ENCODE assay signal across 8 cellular contexts in genomic region chr4:42519803-42520417, GRCh38.
DNase-seq lines count a peak whose midpoint lies in the region; ATAC-seq and TF ChIP-seq lines count a peak whose summit lies in the region.

No MANE protein-coding gene starts in this region.

- no peak overlapping the region for H2AFZ ChIP-seq in fibroblast of lung (ENCODE audit: low read length)

- ATAC-seq in GM21529 (IDR thresholded peaks at IDR 0.05; ENCODE audit: unreplicated experiment) (peak; percentile 61), omental fat pad (ENCODE audit: low FRiP score) (no peak)

- DNase-seq in DMS 273 (lab: John Stamatoyannopoulos, UW; ENCODE audit: unreplicated experiment) (peak; percentile 63), DMS 273 treated with DMSO at 0.1 percent for 48 hours (lab: John Stamatoyannopoulos, UW) (no peak), NCI-H187 treated with DMSO at 0.1 percent for 48 hours (lab: John Stamatoyannopoulos, UW) (peak; percentile 4), fibroblast of lung (ENCODE audit: low read depth in 2 of 2) (peak; percentile 21 to 67), omental fat pad (ENCODE audit: low spot score) (peak; percentile 36), DMS153 (lab: John Stamatoyannopoulos, UW) (no peak)
- DNase-seq in activated CD4-positive, alpha-beta T cell treated with anti-CD3 and anti-CD28 coated beads, Interleukin-2, amount 50 U/mL, for 48 hours: peak; percentile 25 to 45

- no peaks in the 10 kb centered on the region for H3K27me3 ChIP-seq in fibroblast of lung (ENCODE audit: control insufficient read depth, insufficient read depth, low read length)

- H3K4me3 ChIP-seq in fibroblast of lung (replicated peaks in 1 of 4; ENCODE audit: control extremely low read depth in 1 of 4, insufficient read depth in 1 of 4, low read depth in 3 of 4, low read length in 4 of 4): no peak overlapping the region

- TF ChIP-seq CTCF in fibroblast of lung (conservative IDR thresholded peaks at IDR 0.05 in 1 of 2, IDR thresholded peaks at IDR 0.05 in 1 of 2; ENCODE audit: low read depth in 1 of 2, low read length in 2 of 2) (peak; percentile 43 to 57), omental fat pad (IDR thresholded peaks at IDR 0.05) (no peak)

- H4K20me1 ChIP-seq in fibroblast of lung (ENCODE audit: control insufficient read depth, extremely low read depth, insufficient read depth, low read length): no peaks in the 10 kb centered on the region

- no peak overlapping the region for H3K27ac ChIP-seq in fibroblast of lung (ENCODE audit: insufficient read depth, low read length)

- no peaks in the 10 kb centered on the region for H3K9me3 ChIP-seq in fibroblast of lung (ENCODE audit: control insufficient read depth, insufficient read depth, low read depth, low read length)

- no peak overlapping the region for H3K9ac ChIP-seq in fibroblast of lung (ENCODE audit: insufficient read depth, low read length)

- H3K79me2 ChIP-seq in fibroblast of lung (ENCODE audit: control insufficient read depth, insufficient read depth, low read length): no peaks in the 10 kb centered on the region

- H3K36me3 ChIP-seq in fibroblast of lung (ENCODE audit: control insufficient read depth, insufficient read depth, low read length): no peaks in the 10 kb centered on the region

- no peak overlapping the region for H3K4me2 ChIP-seq in fibroblast of lung (ENCODE audit: extremely low read depth, insufficient read depth, low read length)

- H3K4me1 ChIP-seq in fibroblast of lung (ENCODE audit: control insufficient read depth, extremely low read depth, insufficient read depth, low read length): no peaks in the 10 kb centered on the region

Comparison
In these comparisons a context has a peak if more than half of its experiments do, and no peak if none do; other contexts are left out.
1. DNase-seq: peak in DMS 273 (single experiment), NCI-H187 treated with DMSO at 0.1 percent for 48 hours (single experiment), activated CD4-positive, alpha-beta T cell treated with anti-CD3 and anti-CD28 coated beads, Interleukin-2, amount 50 U/mL, for 48 hours (2 of 2), fibroblast of lung (2 of 2) and omental fat pad (single experiment); none in DMS 273 treated with DMSO at 0.1 percent for 48 hours (single experiment) and DMS153 (single experiment).
2. CTCF ChIP-seq: peak in fibroblast of lung (2 of 2); none in omental fat pad (0 of 3).